In genomic region chr18:73340135-73340934, GRCh38 we compare ENCODE assay signal across 1 cellular context.
TF ChIP-seq lines count a peak whose summit lies in the region.

No MANE protein-coding gene starts in this region.

TF ChIP-seq in GM12878, 131 proteins besides CTCF, POLR2A, EP300 and RAD21 (continued from another document):
- no peak for TF ChIP-seq IRF3 (IDR thresholded peaks at IDR 0.05)
